In the genomic region with DNA sequence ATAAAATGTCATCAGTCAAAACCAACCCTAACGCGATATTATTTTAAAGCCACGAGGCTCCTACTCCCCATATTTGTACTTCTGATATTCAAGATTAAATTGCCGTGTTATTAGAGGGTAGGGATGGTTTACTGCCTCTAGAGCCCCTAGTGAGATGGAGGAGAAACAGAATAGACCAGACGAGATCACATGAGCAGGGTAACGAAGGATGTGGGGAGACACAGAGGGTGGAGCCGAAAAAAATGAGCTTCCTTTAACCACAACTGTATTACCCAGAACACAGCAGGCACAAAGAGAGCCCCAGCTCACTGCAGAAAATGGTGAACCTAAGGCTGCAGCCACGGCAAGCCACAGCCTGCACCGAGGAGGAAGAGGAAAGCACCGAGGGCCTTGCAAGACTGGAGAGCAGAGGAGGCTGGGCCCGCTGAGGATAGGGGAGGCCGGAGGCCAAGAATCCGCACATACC, we compare ENCODE assay signal across 8 cellular contexts. TPM values are rescaled to one million over a fixed set of nuclear protein-coding genes. Genes with fewer than 3 reads are reported as not detected.
A peak's percentile ranks its signal among the peaks of the same experiment; 100 is the strongest.
DNase-seq lines count a peak whose midpoint lies in the region; ATAC-seq, FAIRE-seq and TF ChIP-seq lines count a peak whose summit lies in the region.

No MANE protein-coding gene starts in this region.

- peak; percentile 90 for FAIRE-seq in GM19239 (lab: Jason Lieb, UNC)

- TF ChIP-seq CTCF in progenitor cell of endocrine pancreas (IDR thresholded peaks at IDR 0.05; ENCODE audit: unreplicated experiment) = no peak

- no peaks in the 10 kb centered on the region for H3K27me3 Mint-ChIP-seq in activated naive CD8-positive, alpha-beta T cell
- H3K27me3 Mint-ChIP-seq in progenitor cell of endocrine pancreas = no peaks in the 10 kb centered on the region

- H3K4me3 Mint-ChIP-seq in activated naive CD8-positive, alpha-beta T cell = peak overlapping the region; percentile 91
- H3K4me3 Mint-ChIP-seq in progenitor cell of endocrine pancreas (ENCODE audit: low read depth) = no peak overlapping the region

- no peaks in the 10 kb centered on the region for H3K9me3 Mint-ChIP-seq in activated naive CD8-positive, alpha-beta T cell (ENCODE audit: low read depth)
- no peaks in the 10 kb centered on the region for H3K9me3 Mint-ChIP-seq in progenitor cell of endocrine pancreas (ENCODE audit: low read depth)

- peak; percentile 100 for ATAC-seq in HG03108 (IDR thresholded peaks at IDR 0.05; ENCODE audit: unreplicated experiment)

- peak overlapping the region; percentile 97 for H3K27ac Mint-ChIP-seq in activated naive CD8-positive, alpha-beta T cell
- peak overlapping the region; percentile 4 for H3K27ac Mint-ChIP-seq in progenitor cell of endocrine pancreas

- H3K36me3 Mint-ChIP-seq in activated naive CD8-positive, alpha-beta T cell = peaks cover 20% of the 10 kb centered on the region
- H3K36me3 Mint-ChIP-seq in progenitor cell of endocrine pancreas (ENCODE audit: insufficient read depth) = peaks cover 15% of the 10 kb centered on the region

- DNase-seq in GM19239 (ENCODE audit: insufficient read length, low spot score) (peak; percentile 87), T follicular helper cell (ENCODE audit: low read depth) (peak; percentile 78), progenitor cell of endocrine pancreas (ENCODE audit: low spot score, unreplicated experiment) (no peak), cerebellum (ENCODE audit: low spot score) (no peak), NCI-H146 (lab: John Stamatoyannopoulos, UW) (no peak), ecto neural progenitor cell (ENCODE audit: low spot score) (no peak)

- peaks cover 88% of the 10 kb centered on the region for H3K4me1 Mint-ChIP-seq in activated naive CD8-positive, alpha-beta T cell (ENCODE audit: low read depth)
- peaks cover 46% of the 10 kb centered on the region for H3K4me1 Mint-ChIP-seq in progenitor cell of endocrine pancreas (ENCODE audit: low read depth)

RNA-seq across cellular contexts. Expression of gene ZC3HAV1, which starts 14.3 kb away (rescaled TPM):
- total RNA-seq in progenitor cell of endocrine pancreas = 41.2 and 44.6 TPM in 2 replicates
- total RNA-seq in cerebellum = 6.3 TPM

RNA-seq across cellular contexts. Expression of gene ZC3HAV1L, which starts 59.4 kb away (rescaled TPM):
- total RNA-seq in progenitor cell of endocrine pancreas = 16.5 and 18.2 TPM in 2 replicates
- total RNA-seq in cerebellum = 19.5 TPM

Comparison
In these comparisons a context has a peak if more than half of its experiments do, and no peak if none do; other contexts are left out.
1. DNase-seq: peak in GM19239 (single experiment) and T follicular helper cell (single experiment); none in progenitor cell of endocrine pancreas (single experiment), cerebellum (single experiment), NCI-H146 (single experiment) and ecto neural progenitor cell (single experiment).